ENCODE assay signal across 18 cellular contexts in the genomic region with DNA sequence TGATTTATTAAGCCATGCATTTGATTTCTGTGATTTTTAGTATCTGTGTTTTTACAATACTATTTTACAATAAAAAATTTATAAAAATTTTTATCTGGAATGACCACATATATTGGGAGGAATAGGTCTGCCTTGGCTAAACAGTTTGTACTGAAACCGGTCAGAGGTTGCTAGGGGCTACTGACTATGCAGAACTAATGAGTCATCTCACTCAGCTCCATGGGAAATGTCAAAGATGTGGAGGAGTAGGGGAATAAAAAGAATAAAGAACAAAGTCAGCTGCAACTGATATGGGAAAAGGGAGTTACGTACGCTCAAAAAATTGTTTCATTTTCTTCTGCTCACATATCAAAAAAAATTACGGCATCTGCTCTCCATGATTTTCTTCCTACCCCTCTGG. TPM values are rescaled to one million over a fixed set of nuclear protein-coding genes. Genes with fewer than 3 reads are reported as not detected.
A peak's percentile ranks its signal among the peaks of the same experiment; 100 is the strongest.
DNase-seq lines count a peak whose midpoint lies in the region; TF ChIP-seq lines count a peak whose summit lies in the region.
"Had no signal": no experiment of that assay in that cellular context is flagged by ENCODE, and none has a peak within 500 bp of the region (broad histone marks: within the 10 kb centered on the region; RNA-seq: fewer than 3 reads in every experiment).

No MANE protein-coding gene starts in this region.

- H3K9ac ChIP-seq in adipocyte (ENCODE audit: low read length) (no peak overlapping the region), trophoblast cell (ENCODE audit: low read length) (no peak overlapping the region)

- H3K9me3 ChIP-seq in adipocyte (ENCODE audit: control insufficient read depth, low read length): no peaks in the 10 kb centered on the region
- H3K9me3 ChIP-seq in trophoblast cell (ENCODE audit: insufficient read depth, low read depth, low read length): no peaks in the 10 kb centered on the region
- H3K9me3 ChIP-seq: lower lobe of right lung, thoracic aorta had no signal

- H3K4me3 ChIP-seq in adipocyte (ENCODE audit: low read length) (no peak overlapping the region), fibroblast of the aortic adventitia (ENCODE audit: low read depth, low read length) (no peak overlapping the region), trophoblast cell (ENCODE audit: low read depth, low read length) (no peak overlapping the region)
- H3K4me3 ChIP-seq: lower lobe of right lung, thoracic aorta had no signal

- H3K27me3 ChIP-seq in adipocyte (replicated peaks; ENCODE audit: control insufficient read depth, insufficient read depth, low read length) (peaks cover 13% of the 10 kb centered on the region), trophoblast cell (ENCODE audit: insufficient read depth, low read length) (no peaks in the 10 kb centered on the region)

- no peak overlapping the region for H4K91ac ChIP-seq in trophoblast cell (ENCODE audit: low read depth, low read length)

- H2AFZ ChIP-seq in trophoblast cell (ENCODE audit: insufficient read depth, low read length, poor library complexity): no peak overlapping the region

- peak; percentile 69 for DNase-seq in ELR (ENCODE audit: low read depth)
- peak; percentile 9 for DNase-seq in adipocyte (ENCODE audit: low read depth)
- peak; percentile 62 for DNase-seq in fibroblast of the aortic adventitia (ENCODE audit: low read depth)
- DNase-seq in trophoblast cell: peak in 1 of 2 donors; percentile 41
- no peak for DNase-seq in NCI-H510A treated with DMSO at 0.1 percent for 48 hours (lab: John Stamatoyannopoulos, UW)
- DNase-seq in iPS-NIHi11 (ENCODE audit: low spot score): no peak
- DNase-seq in C1 segment of cervical spinal cord (lab: John Stamatoyannopoulos, UW): no peak
- no peak for DNase-seq in DMS 273 (lab: John Stamatoyannopoulos, UW; ENCODE audit: unreplicated experiment)
- DNase-seq: activated CD4-positive, alpha-beta memory T cell treated with anti-CD3 and anti-CD28 coated beads for 36 hours; effector memory CD8-positive, alpha-beta T cell; HCEC 1CT; hippocampal formation; lower lobe of right lung; NCI-H187 treated with DMSO at 0.1 percent for 48 hours; nucleus accumbens; SHP77 treated with DMSO at 0.1 percent for 48 hours; T-helper 9 cell had no signal

- peaks cover 4% of the 10 kb centered on the region for H3K4me1 ChIP-seq in adipocyte (ENCODE audit: control insufficient read depth, insufficient read depth, low read length)
- H3K4me1 ChIP-seq in trophoblast cell (ENCODE audit: control insufficient read depth in 1 of 2, insufficient read depth in 2 of 2, low read length in 2 of 2): peaks cover 0 to 2% of the 10 kb centered on the region in 2 experiments
- H3K4me1 ChIP-seq: lower lobe of right lung had no signal

- peak overlapping the region; percentile 22 for H3K4me2 ChIP-seq in trophoblast cell (ENCODE audit: low read length)

- H2BK12ac ChIP-seq in trophoblast cell (ENCODE audit: low read length): no peak overlapping the region

- no peaks in the 10 kb centered on the region for H3K79me1 ChIP-seq in trophoblast cell (ENCODE audit: low read length)

- TF ChIP-seq CTCF in fibroblast of the aortic adventitia (IDR thresholded peaks at IDR 0.05; ENCODE audit: insufficient read depth, low read length): no peak

- H2AK5ac ChIP-seq in trophoblast cell (ENCODE audit: low read length): no peak overlapping the region

- no peaks in the 10 kb centered on the region for H3K79me2 ChIP-seq in trophoblast cell (ENCODE audit: control insufficient read depth, insufficient read depth, low read length, poor library complexity)

- H3K27ac ChIP-seq in trophoblast cell (ENCODE audit: low read depth, low read length): no peak overlapping the region
- H3K27ac ChIP-seq: lower lobe of right lung, thoracic aorta had no signal

- no peak overlapping the region for H3K4ac ChIP-seq in trophoblast cell (ENCODE audit: low read depth, low read length)

- no peak overlapping the region for H4K12ac ChIP-seq in trophoblast cell (ENCODE audit: low read depth, low read length)

- no peak overlapping the region for H4K8ac ChIP-seq in trophoblast cell (ENCODE audit: low read depth, low read length)

- H2BK120ac ChIP-seq in trophoblast cell (ENCODE audit: insufficient read depth, low read length, poor library complexity): no peak overlapping the region

- WGBS in trophoblast cell (ENCODE audit: extremely low coverage, insufficient coverage, insufficient read length): no CpG with 5 or more reads among the region's 4 CpGs

- H3K18ac ChIP-seq in trophoblast cell (ENCODE audit: low read length): no peak overlapping the region

- H2BK5ac ChIP-seq in trophoblast cell (ENCODE audit: low read depth, low read length, poor library complexity): no peak overlapping the region

- no peak overlapping the region for H3K14ac ChIP-seq in trophoblast cell (ENCODE audit: low read length)

- no peaks in the 10 kb centered on the region for H3K36me3 ChIP-seq in adipocyte (ENCODE audit: control insufficient read depth, insufficient read depth, low read length, severe bottlenecking)
- H3K36me3 ChIP-seq in trophoblast cell (ENCODE audit: control insufficient read depth in 1 of 2, insufficient read depth in 2 of 2, low read length in 2 of 2): no peaks in the 10 kb centered on the region
- H3K36me3 ChIP-seq: lower lobe of right lung, thoracic aorta had no signal

- no peak overlapping the region for H3K23ac ChIP-seq in trophoblast cell (ENCODE audit: low read length)

RNA-seq across cellular contexts. Expression of a gene that starts 8.6 kb away (rescaled TPM):
- total RNA-seq in fibroblast of the aortic adventitia (ENCODE audit: low replicate concordance): not detected in 2 replicates
- polyA plus RNA-seq in trophoblast cell (2013): 0.36 and 0.41 TPM in 2 replicates

Comparison
In these comparisons a context has a peak if more than half of its experiments do, and no peak if none do; other contexts are left out.
1. DNase-seq: peak in ELR (single experiment), adipocyte (single experiment) and fibroblast of the aortic adventitia (single experiment); none in NCI-H510A treated with DMSO at 0.1 percent for 48 hours (single experiment), iPS-NIHi11 (single experiment), C1 segment of cervical spinal cord (0 of 14) and DMS 273 (single experiment).